Comparison of ENCODE assay signal across 11 cellular contexts in genomic region chr12:131239384-131240094, GRCh38.
DNase-seq lines count a peak whose midpoint lies in the region; ATAC-seq, FAIRE-seq and TF ChIP-seq lines count a peak whose summit lies in the region.
"Had no signal": no experiment of that assay in that cellular context is flagged by ENCODE, and none has a peak within 500 bp of the region (broad histone marks: within the 10 kb centered on the region; RNA-seq: fewer than 3 reads in every experiment).

No MANE protein-coding gene starts in this region.

- in situ Hi-C loops in HepG2 (cut with HindIII; ENCODE audit: extremely low pct_ligation_motif_present, low pct_unique_long_range_greater_than_20kb), result no loop called here

- H3K4me1 Mint-ChIP-seq in activated CD4-positive, alpha-beta T cell treated with anti-CD3 and anti-CD28 coated beads for 36 hours, result peaks cover 9% of the 10 kb centered on the region
- no peaks in the 10 kb centered on the region for H3K4me1 Mint-ChIP-seq in immature natural killer cell

- H2AFZ ChIP-seq in neural cell (ENCODE audit: low read depth, low read length), result no peak overlapping the region
- H2AFZ ChIP-seq in HepG2 (ENCODE audit: low read length), result no peak overlapping the region

- TF ChIP-seq RAD21 in neural cell (conservative IDR thresholded peaks at IDR 0.05) (no peak), HepG2 (CRISPR knock-in tag; IDR thresholded peaks at IDR 0.05) (no peak)

- BruUV-seq in HepG2 (replicated peaks; lab: Mats Ljungman, UMichigan), result no TSS peak

- H3K27ac Mint-ChIP-seq in activated CD4-positive, alpha-beta T cell treated with anti-CD3 and anti-CD28 coated beads for 36 hours, result peak overlapping the region; percentile 70
- no peak overlapping the region for H3K27ac Mint-ChIP-seq in immature natural killer cell

- H3K9ac ChIP-seq in neural cell (ENCODE audit: low read length) (no peak overlapping the region), HepG2 (ENCODE audit: insufficient read depth, low read depth, low read length) (no peak overlapping the region)

- intact Hi-C loops in activated CD4-positive, alpha-beta T cell treated with anti-CD3 and anti-CD28 coated beads for 36 hours (cut with DNase I, micrococcal nuclease), result no loop called here
- intact Hi-C loops in HepG2 (cut with micrococcal nuclease; ENCODE audit: unreplicated experiment), result no loop called here

- H3K9me3 Mint-ChIP-seq in activated CD4-positive, alpha-beta T cell treated with anti-CD3 and anti-CD28 coated beads for 36 hours (ENCODE audit: low read depth), result peaks cover 1% of the 10 kb centered on the region
- H3K9me3 Mint-ChIP-seq in immature natural killer cell, result no peaks in the 10 kb centered on the region

- H4K20me1 ChIP-seq in neural cell (ENCODE audit: insufficient read depth), result no peaks in the 10 kb centered on the region
- H4K20me1 ChIP-seq in HepG2 (ENCODE audit: insufficient read depth, low read length), result no peaks in the 10 kb centered on the region

- no peaks in the 10 kb centered on the region for H3F3A ChIP-seq in neural cell (ENCODE audit: insufficient read depth, low read length, poor library complexity, severe bottlenecking)

- 16% methylated on average over 7 of the region's 7 CpGs for WGBS in HepG2 (ENCODE audit: low lambda C conversion rate)

- no peaks in the 10 kb centered on the region for H3K79me2 ChIP-seq in neural cell (replicated peaks; ENCODE audit: insufficient read depth, low read length)
- H3K79me2 ChIP-seq in HepG2 (ENCODE audit: insufficient read depth, low read length), result no peaks in the 10 kb centered on the region

- H3K9me3 ChIP-seq in neural cell (ENCODE audit: low read length) (no peaks in the 10 kb centered on the region), HepG2 (ENCODE audit: low read length) (no peaks in the 10 kb centered on the region)

- no peaks in the 10 kb centered on the region for H3K27me3 ChIP-seq in neural cell (ENCODE audit: insufficient read depth, low read depth, low read length)
- no peaks in the 10 kb centered on the region; a peak in 1 of 5 replicates for H3K27me3 ChIP-seq in HepG2 (ENCODE audit: control insufficient read depth in 1 of 2, insufficient read depth in 2 of 2, low read length in 2 of 2)

- H3K36me3 ChIP-seq in neural cell (ENCODE audit: insufficient read depth, low read length) (no peaks in the 10 kb centered on the region), HepG2 (replicated peaks in 1 of 2; ENCODE audit: control insufficient read depth in 1 of 2, insufficient read depth in 2 of 2, low read length in 2 of 2) (no peaks in the 10 kb centered on the region)

- no peak for TF ChIP-seq POLR2A in HepG2 (IDR thresholded peaks at IDR 0.05; ENCODE audit: insufficient read depth in 1 of 2, low read depth in 2 of 2, low read length in 2 of 2)

- ATAC-seq in activated CD4-positive, alpha-beta T cell treated with anti-CD3 and anti-CD28 coated beads for 36 hours, result peak; percentile 87
- ATAC-seq in GM21515 (IDR thresholded peaks at IDR 0.05; ENCODE audit: unreplicated experiment), result peak; percentile 55
- ATAC-seq in HG03095 (IDR thresholded peaks at IDR 0.05; ENCODE audit: unreplicated experiment), result peak; percentile 83
- no peak for ATAC-seq in HepG2
- ATAC-seq: right cardiac atrium had no signal

- H3K4me1 ChIP-seq in HepG2 (ENCODE audit: insufficient read depth, low read length), result no peaks in the 10 kb centered on the region

- POLR2A ChIA-PET in activated CD4-positive, alpha-beta T cell treated with anti-CD3 and anti-CD28 coated beads for 36 hours (lab: Charles Lee), result interaction anchor here (0.7 kb wide), 1 partner anchor 110 kb away, joined by 7 read pairs; no protein-coding TSS in a partner anchor
- POLR2A ChIA-PET in HepG2 (lab: Yijun Ruan, JAX), result no interaction called here

- no peaks in the 10 kb centered on the region for H3K9me2 ChIP-seq in neural cell (ENCODE audit: insufficient read depth, low read length)

- H3K27ac ChIP-seq in neural cell (ENCODE audit: low read length) (peak overlapping the region; percentile 11), HepG2 (ENCODE audit: extremely low read length, insufficient read depth, low read length) (no peak overlapping the region)

- H3K36me3 Mint-ChIP-seq in activated CD4-positive, alpha-beta T cell treated with anti-CD3 and anti-CD28 coated beads for 36 hours (ENCODE audit: low read depth), result no peaks in the 10 kb centered on the region
- no peaks in the 10 kb centered on the region for H3K36me3 Mint-ChIP-seq in immature natural killer cell

- H3K27me3 Mint-ChIP-seq in activated CD4-positive, alpha-beta T cell treated with anti-CD3 and anti-CD28 coated beads for 36 hours, result no peaks in the 10 kb centered on the region
- peaks cover 0 to 4% (median 2%) of the 10 kb centered on the region in 3 donors for H3K27me3 Mint-ChIP-seq in immature natural killer cell (ENCODE audit: low read depth in 3 of 3)

- H3K4me3 Mint-ChIP-seq in activated CD4-positive, alpha-beta T cell treated with anti-CD3 and anti-CD28 coated beads for 36 hours, result no peak overlapping the region
- H3K4me3 Mint-ChIP-seq in immature natural killer cell, result no peak overlapping the region

- no peak for DNase-seq in activated CD4-positive, alpha-beta T cell treated with anti-CD3 and anti-CD28 coated beads for 36 hours
- no peak for DNase-seq in activated CD4-positive, alpha-beta T cell treated with anti-CD3 and anti-CD28 coated beads, Interleukin-2, amount 50 U/mL, for 1 hour
- DNase-seq in NCI-H526 treated with DMSO at 0.1 percent for 48 hours (lab: John Stamatoyannopoulos, UW) (no peak), HepG2 (ENCODE audit: low spot score) (no peak), immature natural killer cell (no peak)
- DNase-seq: amniotic stem cell, hippocampal formation, right cardiac atrium had no signal

- no peak for TF ChIP-seq EP300 in neural cell (conservative IDR thresholded peaks at IDR 0.05; ENCODE audit: poor library complexity, severe bottlenecking)
- no peak for TF ChIP-seq EP300 in HepG2 (IDR thresholded peaks at IDR 0.05; ENCODE audit: low read depth in 2 of 2, low read length in 2 of 2)
- no peak for TF ChIP-seq EP300 in HepG2 (CRISPR knock-in tag; IDR thresholded peaks at IDR 0.05; ENCODE audit: borderline replicate concordance)

- H3K4me3 ChIP-seq in neural cell (ENCODE audit: low read length), result no peak overlapping the region
- H3K4me3 ChIP-seq in HepG2 (replicated peaks in 1 of 3; ENCODE audit: insufficient read depth in 1 of 3, low read depth in 2 of 3, low read length in 3 of 3), result no peak overlapping the region

- H3K4me2 ChIP-seq in neural cell (ENCODE audit: low read length) (no peak overlapping the region), HepG2 (ENCODE audit: low read depth, low read length) (no peak overlapping the region)

- TF ChIP-seq CTCF in neural cell (IDR thresholded peaks at IDR 0.05; ENCODE audit: poor library complexity, severe bottlenecking), result no peak
- no peak for TF ChIP-seq CTCF in HepG2 (CRISPR knock-in tag; IDR thresholded peaks at IDR 0.05)

- CTCF ChIA-PET in activated CD4-positive, alpha-beta T cell treated with anti-CD3 and anti-CD28 coated beads for 36 hours (lab: Charles Lee), result no interaction called here
- CTCF ChIA-PET in HepG2 (lab: Yijun Ruan, JAX; ENCODE audit: low intra/inter-chr PET ratio, low total read pairs), result no interaction called here

- no peak for FAIRE-seq in HepG2 (lab: Jason Lieb, UNC)

TF ChIP-seq in neural cell, 6 proteins besides CTCF, POLR2A, EP300 and RAD21 (continues in another document):
- TF ChIP-seq EZH2 (IDR thresholded peaks at IDR 0.05; ENCODE audit: borderline replicate concordance, insufficient read depth, low read length, poor library complexity, severe bottlenecking) (no peak), TAF1 (IDR thresholded peaks at IDR 0.05; ENCODE audit: low read depth) (no peak), POLR2AphosphoS5 (IDR thresholded peaks at IDR 0.05) (no peak)

TF ChIP-seq in HepG2, 621 proteins besides CTCF, POLR2A, EP300 and RAD21 (continues in another document):
- no peak for TF ChIP-seq MED1 (CRISPR knock-in tag; IDR thresholded peaks at IDR 0.05)
- no peak for TF ChIP-seq ZNF782 (CRISPR knock-in tag; IDR thresholded peaks at IDR 0.05; ENCODE audit: borderline replicate concordance)
- no peak for TF ChIP-seq SMAD9 (CRISPR knock-in tag; IDR thresholded peaks at IDR 0.05)
- TF ChIP-seq HES4 (CRISPR knock-in tag; IDR thresholded peaks at IDR 0.05; ENCODE audit: borderline replicate concordance), result no peak
- no peak for TF ChIP-seq ZNF770 (CRISPR knock-in tag; IDR thresholded peaks at IDR 0.05)
- TF ChIP-seq HBP1 (CRISPR knock-in tag; IDR thresholded peaks at IDR 0.05; ENCODE audit: low read depth), result no peak
- no peak for TF ChIP-seq DPF2 (CRISPR knock-in tag; IDR thresholded peaks at IDR 0.05; ENCODE audit: borderline replicate concordance, low read depth)
- no peak for TF ChIP-seq ZNF83 (CRISPR knock-in tag; IDR thresholded peaks at IDR 0.05; ENCODE audit: borderline replicate concordance)
- TF ChIP-seq IKZF1 (IDR thresholded peaks at IDR 0.05), result no peak
